In genomic region chr5:125117556-125117955, GRCh38 we compare ENCODE assay signal across 26 cellular contexts.
DNase-seq lines count a peak whose midpoint lies in the region; ATAC-seq, FAIRE-seq and TF ChIP-seq lines count a peak whose summit lies in the region.
"Had no signal": no experiment of that assay in that cellular context is flagged by ENCODE, and none has a peak within 500 bp of the region (broad histone marks: within the 10 kb centered on the region; RNA-seq: fewer than 3 reads in every experiment).

No MANE protein-coding gene starts in this region.

- no peaks in the 10 kb centered on the region for H3K9me3 Mint-ChIP-seq in HFFc6
- H3K9me3 Mint-ChIP-seq: dendritic cell treated with granulocyte-macrophage colony-stimulating factor and Interleukin-4, amounts not matched to agents 40 ng/mL and 50 ng/mL, for 4 days; GM23338; stimulated activated naive CD8-positive, alpha-beta T cell treated with anti-CD3 and anti-CD28 coated beads, Interleukin-15, amount 100 ng/mL, for 72 hours had no signal

- H3K27me3 Mint-ChIP-seq in HFFc6 (ENCODE audit: insufficient read depth): peaks cover 2% of the 10 kb centered on the region
- H3K27me3 Mint-ChIP-seq: activated T-helper 17 cell treated with anti-CD3 and anti-CD28 coated beads, Interleukin-2, amount 50 U/mL, for 72 hours; stimulated activated naive CD8-positive, alpha-beta T cell treated with anti-CD3 and anti-CD28 coated beads, Interleukin-15, amount 100 ng/mL, for 72 hours had no signal

- H3K36me3 Mint-ChIP-seq in HFFc6 (ENCODE audit: low read depth): no peaks in the 10 kb centered on the region
- H3K36me3 Mint-ChIP-seq: activated naive CD4-positive, alpha-beta T cell treated with anti-CD3 and anti-CD28 coated beads, Interleukin-2, amount 50 U/mL, for 72 hours had no signal

- no peaks in the 10 kb centered on the region for H3K36me3 ChIP-seq in skeletal muscle satellite cell (ENCODE audit: insufficient read depth, low read length)
- H3K36me3 ChIP-seq: BLaER1 treated with 17β-estradiol and CSF1 and Interleukin-3, amounts not matched to agents 10 nM and 100 nM; MG63; neutrophil; prostate gland; sigmoid colon; tibial artery had no signal

- no peaks in the 10 kb centered on the region for H3K9me3 ChIP-seq in skeletal muscle satellite cell (replicated peaks; ENCODE audit: low read length)
- H3K9me3 ChIP-seq: Caco-2, MG63, neutrophil, prostate gland, sigmoid colon, tibial artery had no signal

- no peak overlapping the region for H3K4me3 ChIP-seq in skeletal muscle satellite cell (ENCODE audit: low read length)
- H3K4me3 ChIP-seq: BLaER1 treated with 17β-estradiol and CSF1 and Interleukin-3, amounts not matched to agents 10 nM and 100 nM; GM23338; K562; MG63; prostate gland; sigmoid colon; tibial artery had no signal

- no peak for TF ChIP-seq POLR2A in GM12891 (IDR thresholded peaks at IDR 0.05; ENCODE audit: low read depth, low read length)

- in situ Hi-C loops in GM13977 (cut with MboI; ENCODE audit: low pct_unique_long_range_greater_than_20kb, low sequenced_read_pairs, unreplicated experiment): no loop called here

- peak overlapping the region; percentile 11 for H3K9ac ChIP-seq in skeletal muscle satellite cell (ENCODE audit: low read depth, low read length)
- H3K9ac ChIP-seq: BLaER1 treated with 17β-estradiol and CSF1 and Interleukin-3, amounts not matched to agents 10 nM and 100 nM had no signal

- H3K27me3 ChIP-seq in skeletal muscle satellite cell (ENCODE audit: control insufficient read depth, insufficient read depth, low read length): no peaks in the 10 kb centered on the region
- H3K27me3 ChIP-seq: MG63, neutrophil, sigmoid colon, tibial artery had no signal

- no peak overlapping the region for H3K4me2 ChIP-seq in skeletal muscle satellite cell (ENCODE audit: low read length)
- H3K4me2 ChIP-seq: BLaER1 treated with 17β-estradiol and CSF1 and Interleukin-3, amounts not matched to agents 10 nM and 100 nM; GM23338 had no signal

- H3K4me1 ChIP-seq in skeletal muscle satellite cell (ENCODE audit: control insufficient read depth, insufficient read depth, low read length): peaks cover 16% of the 10 kb centered on the region
- H3K4me1 ChIP-seq: prostate gland, sigmoid colon, tibial artery had no signal

- TF ChIP-seq CTCF in HFFc6 (IDR thresholded peaks at IDR 0.05) (no peak), GM13977 (IDR thresholded peaks at IDR 0.05; ENCODE audit: extremely low read depth, insufficient read depth, missing control alignments) (no peak)

- ATAC-seq in GM19395 (IDR thresholded peaks at IDR 0.05; ENCODE audit: unreplicated experiment): no peak
- ATAC-seq: activated naive CD4-positive, alpha-beta T cell treated with anti-CD3 and anti-CD28 coated beads, Interleukin-2, amount 50 U/mL, for 72 hours; activated T-helper 17 cell treated with anti-CD3 and anti-CD28 coated beads, Interleukin-2, amount 50 U/mL, for 72 hours; GM23338; K562; stimulated activated naive CD8-positive, alpha-beta T cell treated with anti-CD3 and anti-CD28 coated beads, Interleukin-15, amount 100 ng/mL, for 72 hours had no signal

- no peak overlapping the region for H3K4me3 Mint-ChIP-seq in HFFc6
- H3K4me3 Mint-ChIP-seq: activated T-helper 17 cell treated with anti-CD3 and anti-CD28 coated beads, Interleukin-2, amount 50 U/mL, for 72 hours; dendritic cell treated with granulocyte-macrophage colony-stimulating factor and Interleukin-4, amounts not matched to agents 40 ng/mL and 50 ng/mL, for 4 days; GM23338; stimulated activated naive CD8-positive, alpha-beta T cell treated with anti-CD3 and anti-CD28 coated beads, Interleukin-15, amount 100 ng/mL, for 72 hours; T-helper 2 cell treated with Interferon-gamma antibody and Interleukin-4, amounts not matched to agents 5 μg/mL and 100 μg/mL, for 36 hours had no signal

- H3K27ac Mint-ChIP-seq in HFFc6: peak overlapping the region; percentile 51; the same call in 1 of the 2 replicates
- H3K27ac Mint-ChIP-seq: activated naive CD4-positive, alpha-beta T cell treated with anti-CD3 and anti-CD28 coated beads, Interleukin-2, amount 50 U/mL, for 72 hours; activated T-helper 17 cell treated with anti-CD3 and anti-CD28 coated beads, Interleukin-2, amount 50 U/mL, for 72 hours; dendritic cell treated with granulocyte-macrophage colony-stimulating factor and Interleukin-4, amounts not matched to agents 40 ng/mL and 50 ng/mL, for 4 days; GM23338; T-helper 2 cell treated with Interferon-gamma antibody and Interleukin-4, amounts not matched to agents 5 μg/mL and 100 μg/mL, for 36 hours had no signal

- H3K4me1 Mint-ChIP-seq in HFFc6 (ENCODE audit: low read depth): peaks cover 39% of the 10 kb centered on the region
- H3K4me1 Mint-ChIP-seq: activated T-helper 17 cell treated with anti-CD3 and anti-CD28 coated beads, Interleukin-2, amount 50 U/mL, for 72 hours; stimulated activated naive CD8-positive, alpha-beta T cell treated with anti-CD3 and anti-CD28 coated beads, Interleukin-15, amount 100 ng/mL, for 72 hours had no signal

- peak; percentile 76 for DNase-seq in DMS 273 treated with DMSO at 0.1 percent for 48 hours (lab: John Stamatoyannopoulos, UW)
- peak; percentile 11 for DNase-seq in HFFc6
- DNase-seq in astrocyte of the hippocampus (ENCODE audit: low read depth, low spot score): peak; percentile 18
- no peak for DNase-seq in GM12891 (ENCODE audit: insufficient read length, low spot score)
- no peak for DNase-seq in GM13977 (ENCODE audit: low spot score)
- DNase-seq: activated CD4-positive, alpha-beta T cell treated with anti-CD3 and anti-CD28 coated beads, Interleukin-2, amount 50 U/mL, for 4 hours; activated CD8-positive, alpha-beta memory T cell treated with anti-CD3 and anti-CD28 coated beads, Interleukin-2, amount 50 U/mL, for 4 hours; Caco-2; MG63; NCI-H1417 treated with DMSO at 0.1 percent for 48 hours; NCI-H69; sigmoid colon; stimulated activated naive CD8-positive, alpha-beta T cell treated with anti-CD3 and anti-CD28 coated beads, Interleukin-15, amount 100 ng/mL, for 72 hours; tibial artery had no signal

- no peak for FAIRE-seq in GM12891 (lab: Jason Lieb, UNC)
- FAIRE-seq: endometrium, K562 had no signal

TF ChIP-seq in GM12891, 5 proteins besides CTCF, POLR2A, EP300 and RAD21:
- no peak for TF ChIP-seq TAF1 (IDR thresholded peaks at IDR 0.05; ENCODE audit: low read depth, low read length)
- TF ChIP-seq PAX5 (IDR thresholded peaks at IDR 0.05; ENCODE audit: insufficient read depth, low read length, severe bottlenecking): no peak
- no peak for TF ChIP-seq POLR2AphosphoS5 (IDR thresholded peaks at IDR 0.05; ENCODE audit: low read depth, low read length)
- TF ChIP-seq SPI1 (IDR thresholded peaks at IDR 0.05; ENCODE audit: low read depth, low read length): no peak
- TF ChIP-seq POU2F2 (IDR thresholded peaks at IDR 0.05; ENCODE audit: low read depth, low read length): no peak

Comparison
In these comparisons a context has a peak if more than half of its experiments do, and no peak if none do; other contexts are left out.
1. DNase-seq: peak in DMS 273 treated with DMSO at 0.1 percent for 48 hours (single experiment), HFFc6 (single experiment) and astrocyte of the hippocampus (single experiment); none in GM12891 (single experiment) and GM13977 (single experiment).